Comparison of ENCODE assay signal across 8 cellular contexts in the genomic region with DNA sequence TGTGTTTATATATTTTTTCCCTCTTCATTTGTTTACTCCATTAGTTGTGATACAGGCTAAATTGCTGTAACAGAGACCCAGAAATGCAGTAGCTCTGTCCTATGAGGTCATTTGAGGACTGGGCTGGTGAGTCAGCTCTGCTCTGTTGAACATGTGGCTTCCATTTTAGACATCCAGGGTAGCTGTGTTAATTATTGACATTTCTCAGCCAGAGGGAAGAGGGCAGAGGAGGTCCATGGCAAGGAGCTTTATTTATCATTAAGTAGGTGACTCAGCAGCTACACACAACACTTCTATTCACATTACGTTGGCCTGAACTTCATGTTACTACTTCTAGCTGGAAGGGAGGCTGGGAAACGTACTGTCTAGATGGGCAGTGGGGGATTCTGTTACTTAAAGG.
DNase-seq lines count a peak whose midpoint lies in the region; ATAC-seq and TF ChIP-seq lines count a peak whose summit lies in the region.

No MANE protein-coding gene starts in this region.

- POLR2A ChIA-PET in T-cell (lab: Charles Lee), result no interaction called here

- H3K4me3 ChIP-seq in RWPE2 (ENCODE audit: severe bottlenecking) (no peak overlapping the region), liver (ENCODE audit: low read depth in 1 of 3, low read length in 3 of 3) (no peak overlapping the region)

- H3K27me3 ChIP-seq in RWPE2 (ENCODE audit: insufficient read depth, poor library complexity, severe bottlenecking) (no peaks in the 10 kb centered on the region), liver (ENCODE audit: control insufficient read depth in 4 of 4, insufficient read depth in 4 of 4, low read length in 3 of 4) (peaks cover 0 to 9% (median 0%) of the 10 kb centered on the region in 4 donors)

- DNase-seq in EL, result peak; percentile 74
- DNase-seq in RWPE2 (ENCODE audit: low spot score), result no peak
- no peak for DNase-seq in T-cell
- DNase-seq in GM19240 (ENCODE audit: insufficient read length, low spot score), result no peak
- no peak for DNase-seq in effector CD4-positive, alpha-beta T cell

- peaks cover 9 to 24% of the 10 kb centered on the region in 2 donors for H3K27me3 Mint-ChIP-seq in T-cell

- H3K27ac ChIP-seq in RWPE2 (ENCODE audit: poor library complexity, severe bottlenecking), result no peak overlapping the region
- no peak overlapping the region for H3K27ac ChIP-seq in liver (ENCODE audit: low read depth in 1 of 2, low read length in 2 of 2)

- peak; percentile 87 for ATAC-seq in HG02943 (IDR thresholded peaks at IDR 0.05; ENCODE audit: low read depth, unreplicated experiment)
- ATAC-seq in RWPE2 (ENCODE audit: low read depth), result peak; percentile 98
- no peak for ATAC-seq in T-cell (replicated peaks in 1 of 4)
- no peak for ATAC-seq in HG03565 (IDR thresholded peaks at IDR 0.05; ENCODE audit: unreplicated experiment)

- H3K36me3 ChIP-seq in RWPE2 (ENCODE audit: low read depth), result no peaks in the 10 kb centered on the region
- no peaks in the 10 kb centered on the region for H3K36me3 ChIP-seq in liver (ENCODE audit: control insufficient read depth in 4 of 4, insufficient read depth in 3 of 4, low read depth in 1 of 4, low read length in 3 of 4)

- H3K4me1 ChIP-seq in RWPE2 (ENCODE audit: insufficient read depth, poor library complexity, severe bottlenecking) (peaks cover 10% of the 10 kb centered on the region), liver (ENCODE audit: control insufficient read depth in 4 of 4, insufficient read depth in 4 of 4, low read length in 3 of 4) (peaks cover 0 to 3% (median 0%) of the 10 kb centered on the region in 4 donors)

- CTCF ChIA-PET in T-cell (lab: Charles Lee), result no interaction called here

- TF ChIP-seq CTCF in RWPE2 (IDR thresholded peaks at IDR 0.05; ENCODE audit: poor library complexity, severe bottlenecking) (peak; percentile 36), liver (IDR thresholded peaks at IDR 0.05; ENCODE audit: low read depth, low read length, missing input control) (no peak)

- H3K9ac ChIP-seq in liver (ENCODE audit: low read depth in 1 of 2, low read length in 2 of 2), result no peak overlapping the region

- no peaks in the 10 kb centered on the region for H3K9me3 Mint-ChIP-seq in T-cell

- no peak overlapping the region for H3K4me3 Mint-ChIP-seq in T-cell

- H3K36me3 Mint-ChIP-seq in T-cell, result no peaks in the 10 kb centered on the region

- TF ChIP-seq RAD21 in liver (IDR thresholded peaks at IDR 0.05), result no peak

- H3K9me3 ChIP-seq in RWPE2 (ENCODE audit: severe bottlenecking) (no peaks in the 10 kb centered on the region), liver (ENCODE audit: control insufficient read depth in 4 of 4, low read length in 3 of 4) (no peaks in the 10 kb centered on the region)

- H3K27ac Mint-ChIP-seq in T-cell, result no peak overlapping the region

- H3K4me1 Mint-ChIP-seq in T-cell, result no peaks in the 10 kb centered on the region

- 46% methylated on average over 2 of the region's 2 CpGs for WGBS in liver

TF ChIP-seq in liver, 16 proteins besides CTCF, POLR2A, EP300 and RAD21:
- TF ChIP-seq YY1 (IDR thresholded peaks at IDR 0.05) (peak; percentile 74), JUND (IDR thresholded peaks at IDR 0.05) (peak; percentile 58 to 93), EGR1 (IDR thresholded peaks at IDR 0.05; ENCODE audit: low read depth in 2 of 2) (no peak), RXRA (IDR thresholded peaks at IDR 0.05) (peak; percentile 35 to 76), HNF4A (conservative IDR thresholded peaks at IDR 0.05) (no peak), GABPA (IDR thresholded peaks at IDR 0.05 in 1 of 2, conservative IDR thresholded peaks at IDR 0.05 in 1 of 2) (no peak), NR2F2 (IDR thresholded peaks at IDR 0.05) (no peak)
- TF ChIP-seq, protein P1, sequence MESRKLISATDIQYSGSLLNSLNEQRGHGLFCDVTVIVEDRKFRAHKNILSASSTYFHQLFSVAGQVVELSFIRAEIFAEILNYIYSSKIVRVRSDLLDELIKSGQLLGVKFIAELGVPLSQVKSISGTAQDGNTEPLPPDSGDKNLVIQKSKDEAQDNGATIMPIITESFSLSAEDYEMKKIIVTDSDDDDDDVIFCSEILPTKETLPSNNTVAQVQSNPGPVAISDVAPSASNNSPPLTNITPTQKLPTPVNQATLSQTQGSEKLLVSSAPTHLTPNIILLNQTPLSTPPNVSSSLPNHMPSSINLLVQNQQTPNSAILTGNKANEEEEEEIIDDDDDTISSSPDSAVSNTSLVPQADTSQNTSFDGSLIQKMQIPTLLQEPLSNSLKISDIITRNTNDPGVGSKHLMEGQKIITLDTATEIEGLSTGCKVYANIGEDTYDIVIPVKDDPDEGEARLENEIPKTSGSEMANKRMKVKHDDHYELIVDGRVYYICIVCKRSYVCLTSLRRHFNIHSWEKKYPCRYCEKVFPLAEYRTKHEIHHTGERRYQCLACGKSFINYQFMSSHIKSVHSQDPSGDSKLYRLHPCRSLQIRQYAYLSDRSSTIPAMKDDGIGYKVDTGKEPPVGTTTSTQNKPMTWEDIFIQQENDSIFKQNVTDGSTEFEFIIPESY (IDR thresholded peaks at IDR 0.05), result no peak
- TF ChIP-seq, protein P2, sequence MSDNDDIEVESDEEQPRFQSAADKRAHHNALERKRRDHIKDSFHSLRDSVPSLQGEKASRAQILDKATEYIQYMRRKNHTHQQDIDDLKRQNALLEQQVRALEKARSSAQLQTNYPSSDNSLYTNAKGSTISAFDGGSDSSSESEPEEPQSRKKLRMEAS (IDR thresholded peaks at IDR 0.05), result no peak

Comparison
In these comparisons a context has a peak if more than half of its experiments do, and no peak if none do; other contexts are left out.
1. ATAC-seq: peak in HG02943 (single experiment) and RWPE2 (single experiment); none in T-cell (0 of 4) and HG03565 (single experiment).